Comparison of ENCODE assay signal across 22 cellular contexts in the genomic region with DNA sequence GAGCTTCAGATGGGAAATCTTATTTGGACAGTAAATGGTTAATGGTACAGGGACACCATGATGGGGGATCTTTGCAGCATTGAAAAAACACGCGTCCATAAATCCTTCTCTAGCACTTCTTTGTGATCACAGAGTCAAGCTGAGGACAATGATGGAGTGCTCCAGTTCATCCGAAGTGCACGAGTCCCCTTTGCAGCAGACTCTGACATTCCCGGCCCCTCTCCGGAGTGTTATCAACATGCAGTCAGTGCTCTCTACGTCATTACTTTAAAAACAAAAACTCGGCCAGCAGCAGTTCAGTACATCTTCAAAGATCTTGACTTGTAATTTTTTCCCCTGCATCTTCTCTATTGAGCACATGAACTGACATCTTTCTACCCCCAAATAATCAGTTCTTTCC.
DNase-seq lines count a peak whose midpoint lies in the region; ATAC-seq, FAIRE-seq and TF ChIP-seq lines count a peak whose summit lies in the region.
"Had no signal": no experiment of that assay in that cellular context is flagged by ENCODE, and none has a peak within 500 bp of the region (broad histone marks: within the 10 kb centered on the region; RNA-seq: fewer than 3 reads in every experiment).

No MANE protein-coding gene starts in this region.

- TF ChIP-seq EP300 in esophagus muscularis mucosa (IDR thresholded peaks at IDR 0.05), result no peak

- H3K27ac ChIP-seq in adrenal gland (peak overlapping the region in 2 of 5 donors; percentile 31 to 71), esophagus muscularis mucosa (replicated peaks in 1 of 4) (no peak overlapping the region), kidney (ENCODE audit: low read depth in 2 of 2, low read length in 2 of 2) (peak overlapping the region in 1 of 2 donors; percentile 70), thyroid gland (peak overlapping the region in 2 of 3 donors; percentile 56 to 71)

- peak in 5 of 7 donors; percentile 34 to 80 (median 42) for DNase-seq in adrenal gland
- peak; percentile 89 for DNase-seq in esophagus muscularis mucosa (ENCODE audit: extremely low spot score)
- peak; percentile 84 for DNase-seq in kidney
- DNase-seq in thyroid gland, result peak; percentile 35 to 39
- no peak for DNase-seq in GM13976 (ENCODE audit: low spot score)
- DNase-seq in activated CD8-positive, alpha-beta memory T cell treated with anti-CD3 and anti-CD28 coated beads, Interleukin-2, amount 50 U/mL, for 4 hours, result no peak
- DNase-seq in MCF 10A (ENCODE audit: unreplicated experiment), result no peak
- DNase-seq: activated CD4-positive, alpha-beta T cell treated with anti-CD3 and anti-CD28 coated beads, Interleukin-2, amount 50 U/mL, for 4 hours; activated T-cell treated with anti-CD3 and anti-CD28 coated beads, Interleukin-2, amount 50 U/mL, for 4 hours; AML-193; effector CD8-positive, alpha-beta T cell; H9; hypothalamus; KG1; kidney glomerular epithelial cell; NCI-H2029; NCI-H524; SHP77; stimulated activated CD4-positive, alpha-beta T cell treated with anti-CD3 and anti-CD28 coated beads, Interleukin-2, amount 100 ng/mL, for 48 hours; T-helper 1 cell had no signal

- H3K27me3 Mint-ChIP-seq in MCF 10A (ENCODE audit: insufficient read depth, unreplicated experiment), result no peaks in the 10 kb centered on the region

- 53 to 70% (median 58%) methylated on average over 8 of the region's 8 CpGs for WGBS in adrenal gland, 4 donors
- 37% methylated on average over 8 of the region's 8 CpGs for WGBS in esophagus muscularis mucosa
- 14 to 34% methylated on average over 8 of the region's 8 CpGs for whole genome bisulfite sequencing in thyroid gland, 2 donors

- ATAC-seq in GM19324 (IDR thresholded peaks at IDR 0.05; ENCODE audit: low FRiP score, unreplicated experiment), result no peak
- ATAC-seq: activated naive CD4-positive, alpha-beta T cell treated with anti-CD3 and anti-CD28 coated beads, Interleukin-2, amount 50 U/mL, for 72 hours; activated T-cell treated with anti-CD3 and anti-CD28 coated beads, Interleukin-2, amount 50 U/mL, for 4 hours had no signal

- no peak for FAIRE-seq in kidney (lab: Jason Lieb, UNC)

- TF ChIP-seq POLR2A in adrenal gland (IDR thresholded peaks at IDR 0.05) (no peak), esophagus muscularis mucosa (IDR thresholded peaks at IDR 0.05; ENCODE audit: low read depth) (no peak), thyroid gland (IDR thresholded peaks at IDR 0.05) (peak in 1 of 2 donors; percentile 16)

- no peak overlapping the region for H3K4me3 ChIP-seq in adrenal gland
- no peak overlapping the region for H3K4me3 ChIP-seq in esophagus muscularis mucosa
- no peak overlapping the region for H3K4me3 ChIP-seq in kidney (ENCODE audit: low read length in 2 of 2)
- H3K4me3 ChIP-seq in thyroid gland (replicated peaks in 1 of 3), result no peak overlapping the region

- peaks cover 16% of the 10 kb centered on the region for H3K4me1 Mint-ChIP-seq in MCF 10A (ENCODE audit: insufficient read depth, unreplicated experiment)

- TF ChIP-seq CTCF in adrenal gland (IDR thresholded peaks at IDR 0.05), result no peak
- no peak for TF ChIP-seq CTCF in esophagus muscularis mucosa (IDR thresholded peaks at IDR 0.05)
- no peak for TF ChIP-seq CTCF in kidney (IDR thresholded peaks at IDR 0.05; ENCODE audit: borderline replicate concordance, extremely low read depth, insufficient read depth)
- TF ChIP-seq CTCF in thyroid gland (IDR thresholded peaks at IDR 0.05), result no peak
- TF ChIP-seq CTCF in GM13976 (IDR thresholded peaks at IDR 0.05; ENCODE audit: borderline replicate concordance, control extremely low read depth, extremely low read depth, insufficient read depth, missing control alignments), result no peak
- TF ChIP-seq CTCF in MCF 10A (IDR thresholded peaks at IDR 0.05; ENCODE audit: unreplicated experiment), result no peak

- H3K4me1 ChIP-seq in adrenal gland (replicated peaks in 1 of 2), result no peaks in the 10 kb centered on the region
- peaks cover 5 to 21% (median 13%) of the 10 kb centered on the region in 4 donors for H3K4me1 ChIP-seq in esophagus muscularis mucosa
- H3K4me1 ChIP-seq in kidney (ENCODE audit: control insufficient read depth in 1 of 2, insufficient read depth in 1 of 2, low read depth in 1 of 2, low read length in 2 of 2), result peaks cover 0 to 13% of the 10 kb centered on the region in 2 donors
- peaks cover 0 to 25% of the 10 kb centered on the region in 2 donors for H3K4me1 ChIP-seq in thyroid gland

- no peaks in the 10 kb centered on the region for H3K9me3 Mint-ChIP-seq in MCF 10A (ENCODE audit: unreplicated experiment)
- H3K9me3 Mint-ChIP-seq: activated naive CD4-positive, alpha-beta T cell treated with anti-CD3 and anti-CD28 coated beads, Interleukin-2, amount 50 U/mL, for 72 hours; activated T-cell treated with anti-CD3 and anti-CD28 coated beads, Interleukin-2, amount 50 U/mL, for 4 hours; H9 had no signal

- H3K9ac ChIP-seq in kidney (ENCODE audit: low read length in 2 of 2), result no peak overlapping the region

- no peaks in the 10 kb centered on the region for H3K9me3 ChIP-seq in adrenal gland (replicated peaks in 1 of 3)
- H3K9me3 ChIP-seq in esophagus muscularis mucosa, result no peaks in the 10 kb centered on the region
- no peaks in the 10 kb centered on the region for H3K9me3 ChIP-seq in kidney (ENCODE audit: control insufficient read depth in 1 of 2, low read length in 2 of 2)
- H3K9me3 ChIP-seq in thyroid gland, result no peaks in the 10 kb centered on the region

- CTCF ChIA-PET in MCF 10A (lab: Yijun Ruan, JAX), result interaction anchor here (0.6 to 0.7 kb wide), 3 partner anchors 14 to 38 kb away, joined by 3 to 4 read pairs (median 3); no protein-coding TSS in a partner anchor

- H3K27ac Mint-ChIP-seq in MCF 10A (ENCODE audit: low read depth, unreplicated experiment), result no peak overlapping the region
- H3K27ac Mint-ChIP-seq: activated naive CD4-positive, alpha-beta T cell treated with anti-CD3 and anti-CD28 coated beads, Interleukin-2, amount 50 U/mL, for 72 hours had no signal

- H3K36me3 Mint-ChIP-seq in MCF 10A (ENCODE audit: insufficient read depth, unreplicated experiment), result peaks cover 49% of the 10 kb centered on the region

- H3K27me3 ChIP-seq in adrenal gland (no peaks in the 10 kb centered on the region), esophagus muscularis mucosa (no peaks in the 10 kb centered on the region), thyroid gland (no peaks in the 10 kb centered on the region)

- POLR2A ChIA-PET in MCF 10A (lab: Yijun Ruan, JAX), result interaction anchor here (0.7 to 1.0 kb wide), 3 partner anchors 14 to 282 kb away, joined by 3 to 4 read pairs (median 4); no protein-coding TSS in a partner anchor

- no peak overlapping the region for H3K4me3 Mint-ChIP-seq in MCF 10A (ENCODE audit: unreplicated experiment)
- H3K4me3 Mint-ChIP-seq: activated T-cell treated with anti-CD3 and anti-CD28 coated beads, Interleukin-2, amount 50 U/mL, for 4 hours; H9 had no signal

- in situ Hi-C loops in GM13976 (cut with MboI; ENCODE audit: low sequenced_read_pairs, unreplicated experiment), result no loop called here

- intact Hi-C loops in adrenal gland (cut with DNase I) (no loop called here), esophagus muscularis mucosa (cut with DNase I) (no loop called here), kidney (cut with DNase I) (no loop called here), thyroid gland (cut with DNase I) (no loop called here), MCF 10A (cut with micrococcal nuclease) (no loop called here)

- no peaks in the 10 kb centered on the region for H3K36me3 ChIP-seq in adrenal gland (replicated peaks in 1 of 2)
- H3K36me3 ChIP-seq in esophagus muscularis mucosa, result no peaks in the 10 kb centered on the region
- H3K36me3 ChIP-seq in kidney (ENCODE audit: control insufficient read depth in 1 of 2, insufficient read depth in 2 of 2, low read length in 2 of 2), result no peaks in the 10 kb centered on the region
- no peaks in the 10 kb centered on the region for H3K36me3 ChIP-seq in thyroid gland

- BruUV-seq in MCF 10A (replicated peaks; lab: Mats Ljungman, UMichigan), result no TSS peak

Comparison
In these comparisons a context has a peak if more than half of its experiments do, and no peak if none do; other contexts are left out.
1. DNase-seq: peak in adrenal gland (5 of 7), esophagus muscularis mucosa (single experiment), kidney (single experiment) and thyroid gland (2 of 2); none in GM13976 (single experiment), activated CD8-positive, alpha-beta memory T cell treated with anti-CD3 and anti-CD28 coated beads, Interleukin-2, amount 50 U/mL, for 4 hours (single experiment) and MCF 10A (single experiment).
2. H3K27ac ChIP-seq: peak in thyroid gland (2 of 3); none in esophagus muscularis mucosa (0 of 4).